Comparison of ENCODE assay signal across 15 cellular contexts in the genomic region with DNA sequence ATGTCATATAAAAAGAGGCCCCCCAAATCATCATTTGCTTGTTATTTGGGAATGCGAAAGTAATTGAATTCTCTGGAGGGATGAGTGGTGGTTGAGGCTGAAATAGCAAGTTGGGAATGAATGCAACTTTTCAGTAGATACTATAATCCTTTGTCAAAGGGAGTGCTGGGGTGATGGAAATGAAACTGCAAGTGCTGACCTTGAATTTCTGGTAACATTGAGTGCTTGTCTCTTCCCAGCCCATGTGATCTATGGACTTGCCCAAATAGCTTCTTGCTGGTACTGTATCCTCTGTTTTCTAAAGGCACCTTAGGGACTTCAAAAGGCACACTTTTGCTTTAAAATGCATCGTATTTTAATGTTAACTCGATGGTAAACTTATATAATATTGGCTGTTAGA. TPM values are rescaled to one million over a fixed set of nuclear protein-coding genes. Genes with fewer than 3 reads are reported as not detected.
DNase-seq lines count a peak whose midpoint lies in the region; ATAC-seq and TF ChIP-seq lines count a peak whose summit lies in the region.
"Had no signal": no experiment of that assay in that cellular context is flagged by ENCODE, and none has a peak within 500 bp of the region (broad histone marks: within the 10 kb centered on the region; RNA-seq: fewer than 3 reads in every experiment).

No MANE protein-coding gene starts in this region.

- H3K36me3 Mint-ChIP-seq in activated T-cell treated with anti-CD3 and anti-CD28 coated beads, Interleukin-2, amount 50 U/mL, for 72 hours (ENCODE audit: insufficient read depth in 2 of 2): peaks cover 15 to 20% of the 10 kb centered on the region in 2 donors

- TF ChIP-seq CTCF in dorsolateral prefrontal cortex (IDR thresholded peaks at IDR 0.05 in 54 of 56, conservative IDR thresholded peaks at IDR 0.05 in 2 of 56; ENCODE audit: low read depth in 1 of 56, partially characterized antibody in 56 of 56): peak in 3 of 56 donors; percentile 13 to 30 (median 16)
- no peak for TF ChIP-seq CTCF in tibial artery (IDR thresholded peaks at IDR 0.05)

- no peaks in the 10 kb centered on the region for H3K27me3 Mint-ChIP-seq in activated T-cell treated with anti-CD3 and anti-CD28 coated beads, Interleukin-2, amount 50 U/mL, for 72 hours (ENCODE audit: low read depth)
- H3K27me3 Mint-ChIP-seq: activated CD4-positive, alpha-beta memory T cell treated with anti-CD3 and anti-CD28 coated beads for 36 hours had no signal

- H3K4me1 ChIP-seq in tibial artery: no peaks in the 10 kb centered on the region

- no peaks in the 10 kb centered on the region for H3K27me3 ChIP-seq in dorsolateral prefrontal cortex
- no peaks in the 10 kb centered on the region for H3K27me3 ChIP-seq in tibial artery

- H3K4me3 ChIP-seq in dorsolateral prefrontal cortex: peak overlapping the region in 25 of 59 donors; percentile 1 to 47 (median 12)
- H3K4me3 ChIP-seq in tibial artery: no peak overlapping the region

- H3K9me3 Mint-ChIP-seq in activated T-cell treated with anti-CD3 and anti-CD28 coated beads, Interleukin-2, amount 50 U/mL, for 72 hours: peaks cover 5 to 6% of the 10 kb centered on the region in 2 donors

- no peak for DNase-seq in activated T-cell treated with anti-CD3 and anti-CD28 coated beads, Interleukin-2, amount 50 U/mL, for 72 hours
- no peak for DNase-seq in activated T-cell treated with anti-CD3 and anti-CD28 coated beads, Interleukin-2, amount 50 U/mL, for 1 hour
- peak; percentile 50 for DNase-seq in OCI-M1 (lab: John Stamatoyannopoulos, UW)
- DNase-seq in dorsolateral prefrontal cortex: peak in 1 of 10 donors; percentile 36
- peak; percentile 76 for DNase-seq in putamen (ENCODE audit: low spot score)
- no peak for DNase-seq in HCEC 1CT
- no peak for DNase-seq in tibial artery
- no peak for DNase-seq in NCI-H1436 (lab: John Stamatoyannopoulos, UW)
- DNase-seq: COR-L47, KG1, mammary epithelial cell, NCI-H226, retina had no signal

- H3K4me1 Mint-ChIP-seq in activated T-cell treated with anti-CD3 and anti-CD28 coated beads, Interleukin-2, amount 50 U/mL, for 72 hours (ENCODE audit: low read depth): peaks cover 70% of the 10 kb centered on the region

- intact Hi-C loops in dorsolateral prefrontal cortex (cut with DNase I) (no loop called here), tibial artery (cut with DNase I; ENCODE audit: low total_unique reads) (no loop called here)

- H3K9me3 ChIP-seq in tibial artery: no peaks in the 10 kb centered on the region

- ATAC-seq in activated T-cell treated with anti-CD3 and anti-CD28 coated beads, Interleukin-2, amount 50 U/mL, for 72 hours (replicated peaks in 1 of 2): no peak

- H3K27ac ChIP-seq in dorsolateral prefrontal cortex (peak overlapping the region; percentile 38 to 99 (median 92)), tibial artery (no peak overlapping the region)

- H3K4me3 Mint-ChIP-seq in activated T-cell treated with anti-CD3 and anti-CD28 coated beads, Interleukin-2, amount 50 U/mL, for 72 hours: peak overlapping the region; percentile 48 to 65
- H3K4me3 Mint-ChIP-seq: activated CD4-positive, alpha-beta memory T cell treated with anti-CD3 and anti-CD28 coated beads for 36 hours had no signal

- H3K27ac Mint-ChIP-seq in activated T-cell treated with anti-CD3 and anti-CD28 coated beads, Interleukin-2, amount 50 U/mL, for 72 hours: no peak overlapping the region
- H3K27ac Mint-ChIP-seq: activated CD4-positive, alpha-beta memory T cell treated with anti-CD3 and anti-CD28 coated beads for 36 hours; activated T-helper 2 cell treated with anti-CD3 and anti-CD28 coated beads, Interferon-gamma antibody, Interleukin-2, Interleukin-4, amounts not matched to agents 10 μg/mL and 5 μg/mL and 100 μg/mL, durations not matched to agents 14 hours and 24 hours and 36 hours had no signal

- H3K36me3 ChIP-seq in tibial artery: no peaks in the 10 kb centered on the region

RNA-seq across cellular contexts. Expression of a gene that starts 14.8 kb away (rescaled TPM):
- 10 to 100 TPM; 14.6 to 21.0 TPM for total RNA-seq in activated T-cell treated with anti-CD3 and anti-CD28 coated beads, Interleukin-2, amount 50 U/mL, for 72 hours
- total RNA-seq in dorsolateral prefrontal cortex: 100 to 1,000 TPM in 46 of 120 experiments, 10 to 100 TPM in 74; 40.1 to 180 (median 87.5) TPM

RNA-seq across cellular contexts. Expression of a gene that starts 43.4 kb away (rescaled TPM):
- total RNA-seq in activated T-cell treated with anti-CD3 and anti-CD28 coated beads, Interleukin-2, amount 50 U/mL, for 72 hours: 1 to 10 TPM; 4.6 to 5.1 TPM
- 10 to 100 TPM; 18.1 to 39.8 (median 27.3) TPM for total RNA-seq in dorsolateral prefrontal cortex

Comparison
In these comparisons a context has a peak if more than half of its experiments do, and no peak if none do; other contexts are left out.
1. DNase-seq: peak in OCI-M1 (single experiment) and putamen (single experiment); none in activated T-cell treated with anti-CD3 and anti-CD28 coated beads, Interleukin-2, amount 50 U/mL, for 72 hours (0 of 2), activated T-cell treated with anti-CD3 and anti-CD28 coated beads, Interleukin-2, amount 50 U/mL, for 1 hour (single experiment), HCEC 1CT (single experiment), tibial artery (0 of 2) and NCI-H1436 (single experiment).
2. H3K27ac ChIP-seq: peak in dorsolateral prefrontal cortex (59 of 59); none in tibial artery (0 of 2).